8 cellular contexts compared by ENCODE assay signal in the genomic region with DNA sequence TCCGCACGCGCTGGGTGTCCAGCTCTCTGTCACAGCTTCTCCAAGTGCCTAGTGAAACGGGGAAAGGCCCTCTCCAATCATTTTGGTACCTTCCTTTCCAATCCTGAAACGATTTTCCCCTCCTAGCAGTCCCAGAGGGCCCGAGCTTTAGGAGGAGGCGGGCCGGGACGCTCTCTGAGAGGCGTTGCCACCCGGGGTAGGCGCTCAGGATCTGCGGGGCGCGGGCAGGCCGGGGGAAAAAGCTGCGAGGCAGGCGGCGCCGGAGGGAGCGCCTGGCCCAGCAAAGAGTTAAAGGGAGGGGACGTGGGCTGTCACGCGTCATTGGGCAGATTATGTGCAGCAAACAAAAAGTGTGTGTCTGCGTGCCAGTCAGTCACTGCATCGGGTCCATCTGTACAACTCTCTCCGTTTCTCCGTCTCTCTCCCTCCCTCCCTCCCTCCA. TPM values are rescaled to one million over a fixed set of nuclear protein-coding genes. Genes with fewer than 3 reads are reported as not detected.
A peak's percentile ranks its signal among the peaks of the same experiment; 100 is the strongest.
DNase-seq lines count a peak whose midpoint lies in the region; ATAC-seq and TF ChIP-seq lines count a peak whose summit lies in the region.

A gene (plus strand): TSS at position 372 of the 442 bp plus-strand sequence. CDS start 2,578 bp downstream, outside the sequence.

- intact Hi-C loops in Calu3 (cut with micrococcal nuclease; ENCODE audit: unreplicated experiment) = no loop called here
- intact Hi-C loops in sciatic nerve (cut with DNase I) = no loop called here

- H3K36me3 ChIP-seq in right atrium auricular region (no peaks in the 10 kb centered on the region), smooth muscle cell (ENCODE audit: low read depth) (no peaks in the 10 kb centered on the region)

- peak within 1 kb of the TSS; percentile 29 to 48 for H3K4me3 ChIP-seq in right atrium auricular region
- peak within 1 kb of the TSS; percentile 34 for H3K4me3 ChIP-seq in smooth muscle cell

- POLR2A ChIA-PET in GM10248 (lab: Yijun Ruan, JAX) = no interaction called here

- TF ChIP-seq CTCF in Calu3 (IDR thresholded peaks at IDR 0.05; ENCODE audit: unreplicated experiment) = no peak
- TF ChIP-seq CTCF in right atrium auricular region (IDR thresholded peaks at IDR 0.05) = no peak
- no peak for TF ChIP-seq CTCF in smooth muscle cell (IDR thresholded peaks at IDR 0.05; ENCODE audit: borderline replicate concordance, insufficient read depth, poor library complexity, severe bottlenecking)
- no peak for TF ChIP-seq CTCF in GM10248 (IDR thresholded peaks at IDR 0.05; ENCODE audit: control extremely low read depth, extremely low read depth, low read depth, missing control alignments)

- ATAC-seq in sciatic nerve = no peak

- no peak for TF ChIP-seq POLR2A in erythroblast (IDR thresholded peaks at IDR 0.05; ENCODE audit: low read length)

- H3K9me3 ChIP-seq in right atrium auricular region (no peaks in the 10 kb centered on the region), smooth muscle cell (replicated peaks; ENCODE audit: low read depth) (no peaks in the 10 kb centered on the region)

- no peak within 1 kb of the TSS for H3K27ac Mint-ChIP-seq in Calu3 (ENCODE audit: unreplicated experiment)

- BruUV-seq in Calu3 (replicated peaks; lab: Mats Ljungman, UMichigan) = no TSS peak

- no peaks in the 10 kb centered on the region for H3K79me2 ChIP-seq in smooth muscle cell (ENCODE audit: low read depth)

- H2AFZ ChIP-seq in smooth muscle cell (ENCODE audit: low read depth) = peak within 1 kb of the TSS; percentile 15

- no peaks in the 10 kb centered on the region for H3F3A ChIP-seq in smooth muscle cell (ENCODE audit: low read depth)

- H3K27me3 ChIP-seq in right atrium auricular region (no peaks in the 10 kb centered on the region), smooth muscle cell (ENCODE audit: low read depth) (peaks cover 95% of the 10 kb centered on the region)

- H3K36me3 Mint-ChIP-seq in Calu3 (ENCODE audit: insufficient read depth, unreplicated experiment) = peaks cover 8% of the 10 kb centered on the region

- H3K27ac ChIP-seq in right atrium auricular region = no peak within 1 kb of the TSS
- H3K27ac ChIP-seq in smooth muscle cell (ENCODE audit: low read depth) = no peak within 1 kb of the TSS

- no peaks in the 10 kb centered on the region for H3K27me3 Mint-ChIP-seq in Calu3 (ENCODE audit: unreplicated experiment)

- CTCF ChIA-PET in Calu3 (lab: Charles Lee) = no interaction called here
- CTCF ChIA-PET in GM10248 (lab: Yijun Ruan, JAX) = interaction anchor here (1.4 kb wide), 1 partner anchor 12 kb away, joined by 6 read pairs; no protein-coding TSS in a partner anchor

- H3K4me1 Mint-ChIP-seq in Calu3 (ENCODE audit: low read depth, unreplicated experiment) = peaks cover 16% of the 10 kb centered on the region

- H3K4me2 ChIP-seq in smooth muscle cell = peak within 1 kb of the TSS; percentile 81

- no peaks in the 10 kb centered on the region for H4K20me1 ChIP-seq in smooth muscle cell (ENCODE audit: low read depth)

- DNase-seq in Calu3 (no peak), NCI-H2107 (lab: John Stamatoyannopoulos, UW) (peak; percentile 5), right atrium auricular region (ENCODE audit: low spot score) (no peak), smooth muscle cell (lab: John Stamatoyannopoulos, UW; ENCODE audit: unreplicated experiment) (no peak), erythroblast (lab: John Stamatoyannopoulos, UW) (no peak), GM10248 (ENCODE audit: extremely low spot score) (no peak), sciatic nerve (ENCODE audit: low spot score) (no peak)
- peak; percentile 46 for DNase-seq in activated naive CD4-positive, alpha-beta T cell treated with Interleukin-2 at 50 U/mL for 16 hours

- peak within 1 kb of the TSS; percentile 27 for H3K4me3 Mint-ChIP-seq in Calu3 (ENCODE audit: low read depth, unreplicated experiment)

- H3K9ac ChIP-seq in smooth muscle cell (ENCODE audit: low read depth) = no peak within 1 kb of the TSS

- no peaks in the 10 kb centered on the region for H3K9me3 Mint-ChIP-seq in Calu3 (ENCODE audit: low read depth, unreplicated experiment)

- peaks cover 0 to 27% of the 10 kb centered on the region in 2 donors for H3K4me1 ChIP-seq in right atrium auricular region
- peaks cover 15% of the 10 kb centered on the region for H3K4me1 ChIP-seq in smooth muscle cell (ENCODE audit: low read depth)

- 1% methylated on average over 24 of the region's 28 CpGs for WGBS in smooth muscle cell (ENCODE audit: low lambda C conversion rate)

RNA-seq across cellular contexts. Expression of the gene that starts here (rescaled TPM):
- 1.8 and 2.4 TPM in 2 replicates for total RNA-seq in Calu3 (2022)
- 1 to 10 TPM; 1.4 to 2.2 TPM for total RNA-seq in right atrium auricular region
- total RNA-seq in smooth muscle cell = 0.09 and 0.36 TPM in 2 replicates
- polyA plus RNA-seq in smooth muscle cell = 0.15 and 0.25 TPM in 2 replicates
- 8.0 TPM for total RNA-seq in sciatic nerve

Comparison
In these comparisons a context has a peak if more than half of its experiments do, and no peak if none do; other contexts are left out.
1. DNase-seq: peak in NCI-H2107 (single experiment) and activated naive CD4-positive, alpha-beta T cell treated with Interleukin-2 at 50 U/mL for 16 hours (single experiment); none in Calu3 (single experiment), right atrium auricular region (single experiment), smooth muscle cell (single experiment), erythroblast (0 of 2), GM10248 (single experiment) and sciatic nerve (single experiment).